ENCODE assay signal across 13 cellular contexts in genomic region chr19:1827566-1828278, GRCh38.
"Had no signal": no experiment of that assay in that cellular context is flagged by ENCODE, and none has a peak within 500 bp of the region (broad histone marks: within the 10 kb centered on the region; RNA-seq: fewer than 3 reads in every experiment).

No MANE protein-coding gene starts in this region.

- H3K27ac ChIP-seq: esophagus squamous epithelium, pancreas, transverse colon had no signal

- H3K27me3 ChIP-seq: dorsolateral prefrontal cortex, esophagus squamous epithelium, pancreas, transverse colon had no signal

- H3K4me3 ChIP-seq: dorsolateral prefrontal cortex, esophagus squamous epithelium, pancreas, transverse colon had no signal

- ATAC-seq: activated naive CD4-positive, alpha-beta T cell treated with anti-CD3 and anti-CD28 coated beads, Interleukin-2, amount 50 U/mL, for 72 hours had no signal

- H3K9me3 ChIP-seq: esophagus squamous epithelium, pancreas, transverse colon had no signal

- DNase-seq: activated CD4-positive, CD25-positive, alpha-beta regulatory T cell; activated effector memory CD4-positive, alpha-beta T cell treated with Interleukin-2 at 50 U/mL for 16 hours; activated T-cell treated with anti-CD3 and anti-CD28 coated beads, Interleukin-2, amount 50 U/mL, for 24 hours; anterior cingulate cortex; dorsolateral prefrontal cortex; esophagus squamous epithelium; foreskin fibroblast; head of caudate nucleus; left colon; stimulated activated CD4-positive, alpha-beta T cell treated with anti-CD3 and anti-CD28 coated beads, Interleukin-4, amount 100 ng/mL, for 4 hours; transverse colon had no signal
